ENCODE assay signal across 9 cellular contexts in the genomic region with DNA sequence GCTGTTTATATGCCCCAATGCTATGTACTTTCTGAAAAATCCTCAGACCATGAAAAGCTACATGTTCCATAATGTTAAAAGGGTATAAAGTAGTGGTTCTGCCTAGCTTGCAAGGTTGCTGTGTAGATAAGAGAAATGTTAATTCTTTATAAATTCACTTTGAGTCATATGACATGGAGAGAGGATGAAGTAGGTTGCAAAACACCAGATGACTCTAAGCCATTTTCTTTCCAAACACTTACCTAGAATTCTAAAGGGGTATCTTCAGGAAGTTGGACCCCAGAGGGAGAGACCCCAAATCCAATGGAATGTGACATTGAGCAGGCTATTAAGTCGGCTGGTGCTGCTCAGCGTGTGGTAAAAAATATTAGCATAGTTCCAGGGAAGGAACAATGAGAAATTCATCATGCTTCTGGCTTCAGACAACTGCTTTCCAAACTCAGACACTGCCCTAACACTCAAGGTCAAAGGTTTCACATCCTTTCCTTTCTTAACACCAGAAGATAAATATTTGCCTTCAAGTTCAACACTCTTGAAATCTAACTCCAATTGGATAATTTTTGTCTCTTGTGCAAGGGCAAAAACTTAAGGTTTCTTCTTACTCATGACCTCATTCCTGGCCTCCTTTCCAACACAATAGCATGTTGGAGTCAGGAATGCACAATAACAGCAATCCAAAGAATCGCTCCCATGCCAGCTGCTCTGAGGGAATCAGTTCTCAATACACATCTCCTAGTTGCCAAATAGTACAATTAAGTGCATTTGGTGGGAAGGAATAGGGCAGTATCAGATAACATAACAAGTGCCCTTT.
DNase-seq lines count a peak whose midpoint lies in the region; ATAC-seq and TF ChIP-seq lines count a peak whose summit lies in the region.
"Had no signal": no experiment of that assay in that cellular context is flagged by ENCODE, and none has a peak within 500 bp of the region (broad histone marks: within the 10 kb centered on the region; RNA-seq: fewer than 3 reads in every experiment).

No MANE protein-coding gene starts in this region.

- peaks cover 37% of the 10 kb centered on the region for H3K4me1 ChIP-seq in CD4-positive, CD25-positive, alpha-beta regulatory T cell (ENCODE audit: control insufficient read depth, insufficient read depth, low read length, poor library complexity, severe bottlenecking)
- H3K4me1 ChIP-seq in RWPE2 (ENCODE audit: insufficient read depth, poor library complexity, severe bottlenecking): peaks cover 31% of the 10 kb centered on the region

- ATAC-seq in CD4-positive, CD25-positive, alpha-beta regulatory T cell (ENCODE audit: low read depth in 2 of 2): no peak
- ATAC-seq in RWPE2 (ENCODE audit: low read depth): peak; percentile 90

- H3K36me3 Mint-ChIP-seq in CD4-positive, CD25-positive, alpha-beta regulatory T cell: peaks cover 41% of the 10 kb centered on the region
- H3K36me3 Mint-ChIP-seq in osteocyte (ENCODE audit: unreplicated experiment): peaks cover 4% of the 10 kb centered on the region

- peaks cover 4% of the 10 kb centered on the region for H3K36me3 ChIP-seq in CD4-positive, CD25-positive, alpha-beta regulatory T cell (ENCODE audit: control insufficient read depth, insufficient read depth, low read length)
- no peaks in the 10 kb centered on the region for H3K36me3 ChIP-seq in RWPE2 (ENCODE audit: low read depth)

- no peak overlapping the region for H3K4me3 ChIP-seq in CD4-positive, CD25-positive, alpha-beta regulatory T cell (ENCODE audit: low read depth, low read length)
- no peak overlapping the region for H3K4me3 ChIP-seq in RWPE2 (ENCODE audit: severe bottlenecking)

- H3K27me3 ChIP-seq in CD4-positive, CD25-positive, alpha-beta regulatory T cell (ENCODE audit: control insufficient read depth, insufficient read depth, low read length): no peaks in the 10 kb centered on the region
- no peaks in the 10 kb centered on the region for H3K27me3 ChIP-seq in RWPE2 (ENCODE audit: insufficient read depth, poor library complexity, severe bottlenecking)

- peak overlapping the region in 1 of 4 donors; percentile 38 for H3K4me3 Mint-ChIP-seq in CD4-positive, CD25-positive, alpha-beta regulatory T cell
- no peak overlapping the region for H3K4me3 Mint-ChIP-seq in osteocyte (ENCODE audit: unreplicated experiment)

- DNase-seq in CD4-positive, CD25-positive, alpha-beta regulatory T cell: no peak
- DNase-seq in RWPE2 (ENCODE audit: low spot score) (no peak), fibroblast of peridontal ligament (ENCODE audit: extremely low read depth) (peak; percentile 82), osteocyte (ENCODE audit: extremely low spot score, unreplicated experiment) (no peak), LoVo (ENCODE audit: low spot score) (no peak), HUDEP-2 (lab: John Stamatoyannopoulos, UW; ENCODE audit: unreplicated experiment in 76 of 76) (no peak), NCI-H2029 treated with DMSO at 0.1 percent for 48 hours (lab: John Stamatoyannopoulos, UW) (no peak)
- DNase-seq in central memory CD4-positive, alpha-beta T cell: no peak
- DNase-seq: SW 1271 had no signal

- H3K27ac Mint-ChIP-seq in CD4-positive, CD25-positive, alpha-beta regulatory T cell: peak overlapping the region; percentile 32 to 67 (median 64)
- peak overlapping the region; percentile 61 for H3K27ac Mint-ChIP-seq in osteocyte (ENCODE audit: unreplicated experiment)

- H3K9me3 ChIP-seq in CD4-positive, CD25-positive, alpha-beta regulatory T cell (ENCODE audit: control insufficient read depth in 2 of 2, low read length in 2 of 2): no peaks in the 10 kb centered on the region
- H3K9me3 ChIP-seq in RWPE2 (ENCODE audit: severe bottlenecking): no peaks in the 10 kb centered on the region

- H3K27ac ChIP-seq in CD4-positive, CD25-positive, alpha-beta regulatory T cell (ENCODE audit: insufficient read depth, low read length, poor library complexity, severe bottlenecking): no peak overlapping the region
- H3K27ac ChIP-seq in RWPE2 (ENCODE audit: poor library complexity, severe bottlenecking): peak overlapping the region; percentile 66

- TF ChIP-seq CTCF in RWPE2 (IDR thresholded peaks at IDR 0.05; ENCODE audit: poor library complexity, severe bottlenecking): no peak
- TF ChIP-seq CTCF in osteocyte (IDR thresholded peaks at IDR 0.05): no peak

- H3K9me3 Mint-ChIP-seq in CD4-positive, CD25-positive, alpha-beta regulatory T cell: peaks cover 0 to 2% (median 0%) of the 10 kb centered on the region in 7 donors
- H3K9me3 Mint-ChIP-seq in osteocyte (ENCODE audit: unreplicated experiment): no peaks in the 10 kb centered on the region

- peaks cover 26 to 93% (median 68%) of the 10 kb centered on the region in 4 donors for H3K4me1 Mint-ChIP-seq in CD4-positive, CD25-positive, alpha-beta regulatory T cell
- H3K4me1 Mint-ChIP-seq in osteocyte (ENCODE audit: unreplicated experiment): peaks cover 62% of the 10 kb centered on the region

- no peaks in the 10 kb centered on the region for H3K27me3 Mint-ChIP-seq in CD4-positive, CD25-positive, alpha-beta regulatory T cell
- H3K27me3 Mint-ChIP-seq in osteocyte (ENCODE audit: unreplicated experiment): no peaks in the 10 kb centered on the region
